Comparison of ENCODE assay signal across 10 cellular contexts in genomic region chr5:132055808-132056609, GRCh38. TPM values are rescaled to one million over a fixed set of nuclear protein-coding genes. Genes with fewer than 3 reads are reported as not detected.
A peak's percentile ranks its signal among the peaks of the same experiment; 100 is the strongest.
DNase-seq lines count a peak whose midpoint lies in the region; ATAC-seq and TF ChIP-seq lines count a peak whose summit lies in the region.
"Had no signal": no experiment of that assay in that cellular context is flagged by ENCODE, and none has a peak within 500 bp of the region (broad histone marks: within the 10 kb centered on the region; RNA-seq: fewer than 3 reads in every experiment).

No MANE protein-coding gene starts in this region.

- no peak for TF ChIP-seq EP300 in tibial nerve (IDR thresholded peaks at IDR 0.05)

- POLR2A ChIA-PET in CD4-positive, alpha-beta memory T cell (lab: Charles Lee; ENCODE audit: partially characterized antibody) = interaction anchor here (0.7 to 2.5 kb wide), 5 partner anchors 28 to 420 kb away, joined by 3 to 7 read pairs (median 5); partner anchors contain the start of gene FNIP1

- CTCF ChIA-PET in CD4-positive, alpha-beta memory T cell (lab: Charles Lee; ENCODE audit: partially characterized antibody) = interaction anchor here (0.9 to 3.5 kb wide), 7 partner anchors 7 to 124 kb away, joined by 3 to 24 read pairs (median 3); no protein-coding TSS in a partner anchor

- ATAC-seq in RWPE2 (ENCODE audit: low read depth) (no peak), lung (ENCODE audit: insufficient read depth, low FRiP score) (no peak), GM21529 (IDR thresholded peaks at IDR 0.05; ENCODE audit: unreplicated experiment) (no peak)

- H3K36me3 Mint-ChIP-seq in CD4-positive, alpha-beta memory T cell = peaks cover 0 to 3% of the 10 kb centered on the region in 2 donors

- peak; percentile 72 to 92 (median 77) for DNase-seq in CD4-positive, alpha-beta memory T cell
- DNase-seq in RWPE2 (ENCODE audit: low spot score) (peak; percentile 57), lung (ENCODE audit: low spot score) (peak; percentile 27), tibial nerve (ENCODE audit: low spot score in 2 of 2) (no peak), NOMO-1 treated with DMSO at 0.1 percent for 48 hours (lab: John Stamatoyannopoulos, UW; ENCODE audit: unreplicated experiment) (no peak), DMS79 (lab: John Stamatoyannopoulos, UW) (no peak)
- DNase-seq in activated effector memory CD4-positive, alpha-beta T cell treated with Interleukin-2 at 50 U/mL for 16 hours = peak; percentile 39
- DNase-seq: NCI-H2081 treated with DMSO at 0.1 percent for 48 hours had no signal

- peak overlapping the region in 7 of 8 donors; percentile 3 to 85 (median 49) for H3K4me3 Mint-ChIP-seq in CD4-positive, alpha-beta memory T cell

- peaks cover 0 to 2% (median 0%) of the 10 kb centered on the region in 8 donors for H3K9me3 Mint-ChIP-seq in CD4-positive, alpha-beta memory T cell

- H3K36me3 ChIP-seq in CD4-positive, alpha-beta memory T cell (ENCODE audit: insufficient read depth, low read length) = no peaks in the 10 kb centered on the region
- no peaks in the 10 kb centered on the region for H3K36me3 ChIP-seq in RWPE2 (ENCODE audit: low read depth)
- H3K36me3 ChIP-seq in lung (ENCODE audit: control insufficient read depth in 2 of 2, insufficient read depth in 2 of 2, low read length in 2 of 2) = no peaks in the 10 kb centered on the region
- H3K36me3 ChIP-seq in tibial nerve = no peaks in the 10 kb centered on the region

- intact Hi-C loops in CD4-positive, alpha-beta memory T cell (cut with micrococcal nuclease) = loop anchor here (1.0 kb wide), 1 partner anchor 36 kb away; no protein-coding TSS in a partner anchor

- H3K27me3 ChIP-seq in CD4-positive, alpha-beta memory T cell (ENCODE audit: insufficient read depth, low read length) = no peaks in the 10 kb centered on the region
- H3K27me3 ChIP-seq in RWPE2 (ENCODE audit: insufficient read depth, poor library complexity, severe bottlenecking) (no peaks in the 10 kb centered on the region), lung (ENCODE audit: control insufficient read depth, insufficient read depth) (no peaks in the 10 kb centered on the region), tibial nerve (no peaks in the 10 kb centered on the region)

- no peak overlapping the region for H3K4me3 ChIP-seq in CD4-positive, alpha-beta memory T cell (ENCODE audit: low read length in 2 of 2)
- no peak overlapping the region for H3K4me3 ChIP-seq in RWPE2 (ENCODE audit: severe bottlenecking)
- no peak overlapping the region for H3K4me3 ChIP-seq in lung
- H3K4me3 ChIP-seq in tibial nerve = no peak overlapping the region

- H3K27ac ChIP-seq in CD4-positive, alpha-beta memory T cell (ENCODE audit: low read depth, low read length) = peak overlapping the region; percentile 67
- H3K27ac ChIP-seq in RWPE2 (ENCODE audit: poor library complexity, severe bottlenecking) (no peak overlapping the region), lung (ENCODE audit: low read depth in 1 of 2, low read length in 1 of 2) (no peak overlapping the region), tibial nerve (no peak overlapping the region)

- TF ChIP-seq CTCF in RWPE2 (IDR thresholded peaks at IDR 0.05; ENCODE audit: poor library complexity, severe bottlenecking) (no peak), lung (IDR thresholded peaks at IDR 0.05; ENCODE audit: control extremely low read depth, extremely low read depth) (no peak), tibial nerve (IDR thresholded peaks at IDR 0.05) (no peak)

- 72% methylated on average over 12 of the region's 12 CpGs for WGBS in lung, 2 donors
- WGBS in tibial nerve, 2 donors = 77 to 92% methylated on average over 10 to 12 of the region's 12 CpGs

- H3K4me1 ChIP-seq in CD4-positive, alpha-beta memory T cell (ENCODE audit: insufficient read depth, low read length) = peaks cover 60% of the 10 kb centered on the region
- H3K4me1 ChIP-seq in RWPE2 (ENCODE audit: insufficient read depth, poor library complexity, severe bottlenecking) = no peaks in the 10 kb centered on the region
- H3K4me1 ChIP-seq in lung (ENCODE audit: control insufficient read depth in 2 of 2, insufficient read depth in 2 of 2, low read length in 2 of 2) = no peaks in the 10 kb centered on the region
- no peaks in the 10 kb centered on the region for H3K4me1 ChIP-seq in tibial nerve
- H3K4me1 ChIP-seq: Caco-2 had no signal

- no peak for TF ChIP-seq POLR2A in tibial nerve (IDR thresholded peaks at IDR 0.05)

- H3K4me1 Mint-ChIP-seq in CD4-positive, alpha-beta memory T cell = peaks cover 32 to 75% (median 51%) of the 10 kb centered on the region in 4 donors

- no peaks in the 10 kb centered on the region for H3K9me3 ChIP-seq in CD4-positive, alpha-beta memory T cell (ENCODE audit: control insufficient read depth in 1 of 2, low read length in 2 of 2)
- no peaks in the 10 kb centered on the region for H3K9me3 ChIP-seq in RWPE2 (ENCODE audit: severe bottlenecking)
- H3K9me3 ChIP-seq in lung (ENCODE audit: control insufficient read depth in 2 of 2, insufficient read depth in 1 of 2, low read length in 1 of 2) = no peaks in the 10 kb centered on the region
- no peaks in the 10 kb centered on the region for H3K9me3 ChIP-seq in tibial nerve
- H3K9me3 ChIP-seq: Caco-2 had no signal

- H3K27ac Mint-ChIP-seq in CD4-positive, alpha-beta memory T cell = peak overlapping the region; percentile 75 to 99 (median 95)

- no peaks in the 10 kb centered on the region for H3K27me3 Mint-ChIP-seq in CD4-positive, alpha-beta memory T cell

RNA-seq across cellular contexts. Expression of gene IL3, which starts 4.4 kb away (rescaled TPM):
- total RNA-seq in CD4-positive, alpha-beta memory T cell = not detected
- not detected for polyA plus RNA-seq in CD4-positive, alpha-beta memory T cell
- total RNA-seq in lung (not detected), tibial nerve (not detected)
- polyA plus RNA-seq in lung = not detected
- total RNA-seq: Caco-2 had no signal

RNA-seq across cellular contexts. Expression of gene CSF2, which starts 17.6 kb away (rescaled TPM):
- not detected for total RNA-seq in CD4-positive, alpha-beta memory T cell
- under 1 TPM in 1 of 2 donors, not detected in 1; 0.77 TPM for polyA plus RNA-seq in CD4-positive, alpha-beta memory T cell
- total RNA-seq in lung (10 to 100 TPM in 1 of 2 donors, under 1 TPM in 1; 0.37 to 11.6 TPM), tibial nerve (not detected)
- 10 to 100 TPM in 1 of 2 donors, 1 to 10 TPM in 1; 4.7 to 16.8 TPM for polyA plus RNA-seq in lung
- total RNA-seq: Caco-2 had no signal

RNA-seq across cellular contexts. Expression of gene ACSL6, which starts 44.6 kb away (rescaled TPM):
- total RNA-seq in CD4-positive, alpha-beta memory T cell = 10 to 100 TPM; 50.4 to 51.7 TPM
- polyA plus RNA-seq in CD4-positive, alpha-beta memory T cell = 10 to 100 TPM; 11.1 to 18.4 TPM
- total RNA-seq in lung (1 to 10 TPM in 1 of 2 donors, under 1 TPM in 1; 0.43 to 6.7 TPM), tibial nerve (1 to 10 TPM in 1 of 4 donors, under 1 TPM in 3; 0.22 to 3.3 (median 0.81) TPM)
- under 1 TPM; 0.10 to 0.33 TPM for polyA plus RNA-seq in lung

Comparison
In these comparisons a context has a peak if more than half of its experiments do, and no peak if none do; other contexts are left out.
1. DNase-seq: peak in CD4-positive, alpha-beta memory T cell (5 of 5), RWPE2 (single experiment), activated effector memory CD4-positive, alpha-beta T cell treated with Interleukin-2 at 50 U/mL for 16 hours (single experiment) and lung (single experiment); none in tibial nerve (0 of 2), NOMO-1 treated with DMSO at 0.1 percent for 48 hours (single experiment) and DMS79 (single experiment).
2. RNA of gene ACSL6, which starts 44.6 kb away (total RNA-seq): 50.4 to 51.7 TPM in CD4-positive, alpha-beta memory T cell; 0.43 to 6.7 TPM in lung and 0.22 to 3.3 TPM in tibial nerve; every median in the first group is over 4 times any median in the second.